Comparison of ENCODE assay signal across 8 cellular contexts in the genomic region with DNA sequence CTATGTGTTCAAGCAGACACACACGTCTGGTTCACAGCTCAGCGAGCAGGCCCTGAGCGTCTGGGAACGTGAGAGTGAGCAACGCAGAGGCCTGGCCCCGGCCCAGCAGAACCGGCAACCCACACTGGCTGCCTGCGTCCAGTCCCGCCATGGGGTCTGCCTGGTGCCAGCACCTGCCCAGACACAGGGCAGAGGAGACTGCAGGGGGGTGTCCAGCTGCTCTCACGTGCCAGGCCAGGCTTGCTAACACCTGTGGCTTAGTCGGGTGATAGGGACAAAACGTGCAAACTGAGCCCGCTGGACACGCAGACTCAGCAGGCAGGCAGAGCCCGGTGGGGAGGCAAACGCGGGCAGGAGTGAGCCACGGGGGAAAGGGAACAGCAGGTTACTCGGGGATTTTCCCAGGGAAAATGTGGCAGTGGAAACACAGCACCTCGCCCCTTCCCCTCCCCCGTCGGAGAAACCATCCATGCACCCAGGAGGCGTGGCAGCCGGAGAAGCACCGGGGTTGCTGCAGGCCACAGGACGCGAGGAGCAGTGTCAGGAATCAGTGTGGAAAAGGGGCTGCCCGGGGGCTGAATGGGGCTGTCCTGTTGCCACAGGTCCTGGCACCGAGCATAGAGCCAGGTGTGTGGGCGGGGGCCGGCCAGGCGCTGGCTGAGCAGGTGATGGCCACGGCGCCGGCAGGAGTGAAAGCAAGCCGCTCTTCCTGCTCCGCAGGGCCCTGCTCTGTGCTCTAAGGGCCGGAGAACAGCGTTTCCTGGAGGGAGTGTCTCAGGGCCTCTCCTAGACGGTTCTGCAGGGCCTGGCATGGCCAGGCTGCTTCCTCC.
DNase-seq lines count a peak whose midpoint lies in the region; ATAC-seq and TF ChIP-seq lines count a peak whose summit lies in the region.

No MANE protein-coding gene starts in this region.

- RAD21 ChIA-PET in HCT116 (lab: Charles Lee; ENCODE audit: low non-redundant PET in 1 of 2, low total read pairs in 2 of 2, uncharacterized antibody in 2 of 2, unreplicated experiment in 2 of 2), result interaction anchor here in 1 of 2 experiments (1.4 kb wide), 1 partner anchor 29 kb away, joined by 3 read pairs; no protein-coding TSS in a partner anchor

- BruUV-seq in HCT116 (replicated peaks; lab: Mats Ljungman, UMichigan), result TSS peak; percentile 48

- no peak for TF ChIP-seq CTCF in HCT116 (IDR thresholded peaks at IDR 0.05 in 2 of 3, conservative IDR thresholded peaks at IDR 0.05 in 1 of 3; ENCODE audit: borderline replicate concordance in 1 of 3, insufficient read depth in 1 of 3, low read depth in 2 of 3, low read length in 2 of 3)
- no peak for TF ChIP-seq CTCF in Peyer's patch (IDR thresholded peaks at IDR 0.05)
- no peak for TF ChIP-seq CTCF in left ventricle myocardium inferior (IDR thresholded peaks at IDR 0.05; ENCODE audit: borderline replicate concordance)

- peaks cover 58 to 93% of the 10 kb centered on the region in 2 experiments for H3K4me1 ChIP-seq in HCT116 (ENCODE audit: control insufficient read depth in 1 of 2, insufficient read depth in 2 of 2, low read length in 2 of 2)
- peaks cover 0 to 36% (median 2%) of the 10 kb centered on the region in 4 donors for H3K4me1 ChIP-seq in Peyer's patch
- peaks cover 72% of the 10 kb centered on the region for H3K4me1 ChIP-seq in left ventricle myocardium inferior

- POLR2A ChIA-PET in HCT116 (lab: Charles Lee), result interaction anchor here (2.7 kb wide), 1 partner anchor 22 kb away, joined by 12 read pairs; no protein-coding TSS in a partner anchor

- intact Hi-C loops in HCT116 (cut with micrococcal nuclease), result loop anchor here (5.0 kb wide), 1 partner anchor 156 kb away; the partner anchor contains the start of gene HDAC4
- intact Hi-C loops in left ventricle myocardium inferior (cut with micrococcal nuclease), result no loop called here

- H3K9me3 ChIP-seq in HCT116 (ENCODE audit: control insufficient read depth in 1 of 2, insufficient read depth in 1 of 2, low read depth in 1 of 2, low read length in 2 of 2) (no peaks in the 10 kb centered on the region), Peyer's patch (no peaks in the 10 kb centered on the region), left ventricle myocardium inferior (replicated peaks) (no peaks in the 10 kb centered on the region)

- H2AFZ ChIP-seq in HCT116 (ENCODE audit: low read depth, low read length, poor library complexity, severe bottlenecking), result no peak overlapping the region

- H3K4me3 ChIP-seq in HCT116 (replicated peaks in 1 of 2; ENCODE audit: low read depth in 1 of 2, low read length in 2 of 2) (peak overlapping the region; percentile 37 to 41), Peyer's patch (peak overlapping the region in 2 of 4 donors; percentile 41 to 43), left ventricle myocardium inferior (peak overlapping the region; percentile 21)

- peaks cover 40% of the 10 kb centered on the region for H3K79me2 ChIP-seq in HCT116 (ENCODE audit: insufficient read depth, low read length)

- no peaks in the 10 kb centered on the region for H3K36me3 ChIP-seq in HCT116 (ENCODE audit: control insufficient read depth in 1 of 2, insufficient read depth in 2 of 2, low read length in 2 of 2)
- no peaks in the 10 kb centered on the region for H3K36me3 ChIP-seq in Peyer's patch
- no peaks in the 10 kb centered on the region for H3K36me3 ChIP-seq in left ventricle myocardium inferior

- H3K9me2 ChIP-seq in HCT116 (ENCODE audit: insufficient read depth), result no peaks in the 10 kb centered on the region

- H3K27ac ChIP-seq in HCT116 (ENCODE audit: low read depth, low read length) (peak overlapping the region; percentile 95), Peyer's patch (peak overlapping the region in 3 of 4 donors; percentile 14 to 70 (median 48)), left ventricle myocardium inferior (replicated peaks) (peak overlapping the region; percentile 67)

- H3K9ac ChIP-seq in HCT116 (ENCODE audit: low read length), result peak overlapping the region; percentile 80

- ATAC-seq in HCT116, result peak; percentile 16
- ATAC-seq in GM19035 (IDR thresholded peaks at IDR 0.05; ENCODE audit: unreplicated experiment), result no peak
- no peak for ATAC-seq in GM21737 (IDR thresholded peaks at IDR 0.05; ENCODE audit: unreplicated experiment)
- no peak for ATAC-seq in GM21367 (IDR thresholded peaks at IDR 0.05; ENCODE audit: unreplicated experiment)

- peak overlapping the region; percentile 80 for H3K4me2 ChIP-seq in HCT116 (ENCODE audit: low read length)

- H4K20me1 ChIP-seq in HCT116 (ENCODE audit: insufficient read depth), result no peaks in the 10 kb centered on the region

- CTCF ChIA-PET in HCT116 (lab: Charles Lee), result interaction anchor here (1.4 kb wide), 1 partner anchor 21 kb away, joined by 3 read pairs; no protein-coding TSS in a partner anchor

- TF ChIP-seq RAD21 in HCT116 (IDR thresholded peaks at IDR 0.05; ENCODE audit: low read depth), result no peak

- no peaks in the 10 kb centered on the region for H3K27me3 ChIP-seq in HCT116 (ENCODE audit: insufficient read depth, low read length)
- no peaks in the 10 kb centered on the region for H3K27me3 ChIP-seq in Peyer's patch
- H3K27me3 ChIP-seq in left ventricle myocardium inferior (ENCODE audit: low read depth), result no peaks in the 10 kb centered on the region

- no peak for TF ChIP-seq POLR2A in HCT116 (IDR thresholded peaks at IDR 0.05; ENCODE audit: borderline replicate concordance, extremely low read depth, insufficient read depth, insufficient read length)
- no peak for TF ChIP-seq POLR2A in Peyer's patch (IDR thresholded peaks at IDR 0.05)

- DNase-seq in HCT116 (ENCODE audit: low read depth, low spot score) (no peak), Peyer's patch (peak in 1 of 3 donors; percentile 66), left ventricle myocardium inferior (no peak), retina (peak; percentile 63), EL (no peak)

TF ChIP-seq in HCT116, 20 proteins besides CTCF, POLR2A, EP300 and RAD21:
- TF ChIP-seq ZNF274 (IDR thresholded peaks at IDR 0.05; ENCODE audit: low read depth, low read length) (no peak), SIN3A (IDR thresholded peaks at IDR 0.05; ENCODE audit: low read depth) (no peak), TCF7L2 (IDR thresholded peaks at IDR 0.05; ENCODE audit: borderline replicate concordance, extremely low read depth, insufficient read depth, insufficient read length) (no peak), EZH2phosphoT487 (IDR thresholded peaks at IDR 0.05; ENCODE audit: borderline replicate concordance) (no peak), ATF3 (IDR thresholded peaks at IDR 0.05) (no peak), EGR1 (IDR thresholded peaks at IDR 0.05; ENCODE audit: low read depth) (no peak), CEBPB (IDR thresholded peaks at IDR 0.05; ENCODE audit: low read depth) (no peak), SRF (IDR thresholded peaks at IDR 0.05; ENCODE audit: low read depth) (no peak), POLR2AphosphoS5 (IDR thresholded peaks at IDR 0.05; ENCODE audit: low read depth, low read length) (no peak; the same call in 1 of the 2 replicates), YY1 (IDR thresholded peaks at IDR 0.05; ENCODE audit: extremely low read depth, insufficient replicate concordance, low read depth, low read length) (no peak), SP1 (IDR thresholded peaks at IDR 0.05; ENCODE audit: low read depth) (no peak)
- TF ChIP-seq, protein P1, sequence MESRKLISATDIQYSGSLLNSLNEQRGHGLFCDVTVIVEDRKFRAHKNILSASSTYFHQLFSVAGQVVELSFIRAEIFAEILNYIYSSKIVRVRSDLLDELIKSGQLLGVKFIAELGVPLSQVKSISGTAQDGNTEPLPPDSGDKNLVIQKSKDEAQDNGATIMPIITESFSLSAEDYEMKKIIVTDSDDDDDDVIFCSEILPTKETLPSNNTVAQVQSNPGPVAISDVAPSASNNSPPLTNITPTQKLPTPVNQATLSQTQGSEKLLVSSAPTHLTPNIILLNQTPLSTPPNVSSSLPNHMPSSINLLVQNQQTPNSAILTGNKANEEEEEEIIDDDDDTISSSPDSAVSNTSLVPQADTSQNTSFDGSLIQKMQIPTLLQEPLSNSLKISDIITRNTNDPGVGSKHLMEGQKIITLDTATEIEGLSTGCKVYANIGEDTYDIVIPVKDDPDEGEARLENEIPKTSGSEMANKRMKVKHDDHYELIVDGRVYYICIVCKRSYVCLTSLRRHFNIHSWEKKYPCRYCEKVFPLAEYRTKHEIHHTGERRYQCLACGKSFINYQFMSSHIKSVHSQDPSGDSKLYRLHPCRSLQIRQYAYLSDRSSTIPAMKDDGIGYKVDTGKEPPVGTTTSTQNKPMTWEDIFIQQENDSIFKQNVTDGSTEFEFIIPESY (IDR thresholded peaks at IDR 0.05; ENCODE audit: extremely low read depth, insufficient replicate concordance, low read length), result no peak
